Comparison of ENCODE assay signal across 13 cellular contexts in genomic region chr6:21180155-21180554, GRCh38.
DNase-seq lines count a peak whose midpoint lies in the region; ATAC-seq and TF ChIP-seq lines count a peak whose summit lies in the region.
"Had no signal": no experiment of that assay in that cellular context is flagged by ENCODE, and none has a peak within 500 bp of the region (broad histone marks: within the 10 kb centered on the region; RNA-seq: fewer than 3 reads in every experiment).

No MANE protein-coding gene starts in this region.

- in situ Hi-C loops in GM23248 (cut with MboI), result no loop called here

- DNase-seq in activated T-cell treated with anti-CD3 and anti-CD28 coated beads, Interleukin-2, amount 50 U/mL, for 4 hours, result no peak
- no peak for DNase-seq in activated T-cell treated with anti-CD3 and anti-CD28 coated beads for 4 hours
- peak; percentile 8 for DNase-seq in stimulated activated naive B cell treated with anti-CD40 and anti-IgM and Interleukin-4, amounts not matched to agents 10 μg/mL and 1 μg/mL and 100 μg/mL, for 72 hours
- no peak for DNase-seq in HuH-7 (ENCODE audit: low spot score)
- no peak for DNase-seq in GM23248
- no peak for DNase-seq in hepatocyte (ENCODE audit: low spot score)
- DNase-seq: dorsolateral prefrontal cortex, mesendoderm, NCI-H1092 treated with DMSO at 0.1 percent for 48 hours, NCI-H510A treated with DMSO at 0.1 percent for 48 hours had no signal

- no peak overlapping the region for H3K9ac ChIP-seq in GM23248

- no peak for TF ChIP-seq CTCF in hepatocyte (IDR thresholded peaks at IDR 0.05; ENCODE audit: poor library complexity)

- H3K36me3 ChIP-seq in GM23248 (ENCODE audit: low read depth) (no peaks in the 10 kb centered on the region), hepatocyte (replicated peaks; ENCODE audit: insufficient read depth, low read depth) (no peaks in the 10 kb centered on the region)

- H3K4me3 ChIP-seq in GM23248, result no peak overlapping the region
- no peak overlapping the region for H3K4me3 ChIP-seq in hepatocyte
- H3K4me3 ChIP-seq: dorsolateral prefrontal cortex had no signal

- H3K4me2 ChIP-seq in GM23248 (ENCODE audit: unreplicated experiment) (no peak overlapping the region), hepatocyte (no peak overlapping the region)

- H3K9me3 Mint-ChIP-seq in activated T-cell treated with anti-CD3 and anti-CD28 coated beads, Interleukin-2, amount 50 U/mL, for 4 hours, result no peaks in the 10 kb centered on the region
- peaks cover 0 to 1% of the 10 kb centered on the region in 2 donors for H3K9me3 Mint-ChIP-seq in stimulated activated naive B cell treated with anti-CD40 and anti-IgM and Interleukin-4, amounts not matched to agents 10 μg/mL and 1 μg/mL and 100 μg/mL, for 72 hours

- H4K20me1 ChIP-seq in GM23248 (ENCODE audit: insufficient read depth) (no peaks in the 10 kb centered on the region), hepatocyte (ENCODE audit: insufficient read depth, poor library complexity, severe bottlenecking) (no peaks in the 10 kb centered on the region)

- H3K27me3 ChIP-seq in GM23248 (replicated peaks; ENCODE audit: insufficient read depth) (no peaks in the 10 kb centered on the region), hepatocyte (no peaks in the 10 kb centered on the region)
- H3K27me3 ChIP-seq: dorsolateral prefrontal cortex had no signal

- peaks cover 18% of the 10 kb centered on the region for H3K36me3 Mint-ChIP-seq in activated T-cell treated with anti-CD3 and anti-CD28 coated beads, Interleukin-2, amount 50 U/mL, for 4 hours (ENCODE audit: insufficient read depth)
- peaks cover 4 to 18% of the 10 kb centered on the region in 2 donors for H3K36me3 Mint-ChIP-seq in stimulated activated naive B cell treated with anti-CD40 and anti-IgM and Interleukin-4, amounts not matched to agents 10 μg/mL and 1 μg/mL and 100 μg/mL, for 72 hours

- H3K79me2 ChIP-seq in GM23248 (ENCODE audit: insufficient read depth), result no peaks in the 10 kb centered on the region
- H3K79me2 ChIP-seq in hepatocyte, result no peaks in the 10 kb centered on the region

- no peaks in the 10 kb centered on the region for H3F3A ChIP-seq in GM23248 (ENCODE audit: insufficient read depth)

- no peaks in the 10 kb centered on the region for H3K27me3 Mint-ChIP-seq in activated T-cell treated with anti-CD3 and anti-CD28 coated beads, Interleukin-2, amount 50 U/mL, for 4 hours (ENCODE audit: low read depth)
- H3K27me3 Mint-ChIP-seq in stimulated activated naive B cell treated with anti-CD40 and anti-IgM and Interleukin-4, amounts not matched to agents 10 μg/mL and 1 μg/mL and 100 μg/mL, for 72 hours, result no peaks in the 10 kb centered on the region

- no peaks in the 10 kb centered on the region for H3K4me1 ChIP-seq in GM23248 (ENCODE audit: insufficient read depth)
- H3K4me1 ChIP-seq in hepatocyte (ENCODE audit: insufficient read depth), result no peaks in the 10 kb centered on the region

- no peak overlapping the region for H3K4me3 Mint-ChIP-seq in activated T-cell treated with anti-CD3 and anti-CD28 coated beads, Interleukin-2, amount 50 U/mL, for 4 hours
- H3K4me3 Mint-ChIP-seq in stimulated activated naive B cell treated with anti-CD40 and anti-IgM and Interleukin-4, amounts not matched to agents 10 μg/mL and 1 μg/mL and 100 μg/mL, for 72 hours, result peak overlapping the region in 1 of 2 donors; percentile 2

- H3K9me3 ChIP-seq in GM23248 (ENCODE audit: low read depth) (no peaks in the 10 kb centered on the region), hepatocyte (ENCODE audit: low read depth) (no peaks in the 10 kb centered on the region)

- no peak overlapping the region for H2AFZ ChIP-seq in GM23248
- H2AFZ ChIP-seq in hepatocyte, result no peak overlapping the region

- H3K27ac Mint-ChIP-seq in stimulated activated naive B cell treated with anti-CD40 and anti-IgM and Interleukin-4, amounts not matched to agents 10 μg/mL and 1 μg/mL and 100 μg/mL, for 72 hours, result peak overlapping the region; percentile 86

- H3K4me1 Mint-ChIP-seq in activated T-cell treated with anti-CD3 and anti-CD28 coated beads, Interleukin-2, amount 50 U/mL, for 4 hours (ENCODE audit: low read depth), result no peaks in the 10 kb centered on the region
- H3K4me1 Mint-ChIP-seq in stimulated activated naive B cell treated with anti-CD40 and anti-IgM and Interleukin-4, amounts not matched to agents 10 μg/mL and 1 μg/mL and 100 μg/mL, for 72 hours, result peaks cover 2 to 6% of the 10 kb centered on the region in 2 donors

- 88 to 100% methylated on average over 1 of the region's 1 CpG for WGBS in GM23248 (ENCODE audit: low coverage in 1 of 2, low lambda C conversion rate in 2 of 2, missing lambda C conversion rate in 2 of 2), 2 experiments
- WGBS in hepatocyte (ENCODE audit: low lambda C conversion rate, missing lambda C conversion rate), result 90% methylated on average over 1 of the region's 1 CpG

- peak; percentile 27 to 46 for ATAC-seq in activated T-cell treated with anti-CD3 and anti-CD28 coated beads, Interleukin-2, amount 50 U/mL, for 4 hours
- peak; percentile 81 for ATAC-seq in GM21619 (IDR thresholded peaks at IDR 0.05; ENCODE audit: unreplicated experiment)
- ATAC-seq in HG03108 (IDR thresholded peaks at IDR 0.05; ENCODE audit: unreplicated experiment), result peak; percentile 66
- peak; percentile 95 to 98 for ATAC-seq in stimulated activated naive B cell treated with anti-CD40 and anti-IgM and Interleukin-4, amounts not matched to agents 10 μg/mL and 1 μg/mL and 100 μg/mL, for 72 hours (replicated peaks)

- H3K9me2 ChIP-seq in GM23248 (ENCODE audit: insufficient read depth), result no peaks in the 10 kb centered on the region
- no peaks in the 10 kb centered on the region for H3K9me2 ChIP-seq in hepatocyte (replicated peaks; ENCODE audit: insufficient read depth)

- H3K27ac ChIP-seq in GM23248 (no peak overlapping the region), hepatocyte (no peak overlapping the region)
- H3K27ac ChIP-seq: dorsolateral prefrontal cortex, RWPE1 had no signal

Comparison
In these comparisons a context has a peak if more than half of its experiments do, and no peak if none do; other contexts are left out.
1. ATAC-seq: peak in every context shown above with its lines; median percentile 96 in stimulated activated naive B cell treated with anti-CD40 and anti-IgM and Interleukin-4, amounts not matched to agents 10 μg/mL and 1 μg/mL and 100 μg/mL, for 72 hours; 81 in GM21619; 66 in HG03108; 36 in activated T-cell treated with anti-CD3 and anti-CD28 coated beads, Interleukin-2, amount 50 U/mL, for 4 hours.